12 cellular contexts compared by ENCODE assay signal in genomic region chr5:115333164-115333563, GRCh38. TPM values are rescaled to one million over a fixed set of nuclear protein-coding genes. Genes with fewer than 3 reads are reported as not detected.
DNase-seq lines count a peak whose midpoint lies in the region; ATAC-seq and TF ChIP-seq lines count a peak whose summit lies in the region.
"Had no signal": no experiment of that assay in that cellular context is flagged by ENCODE, and none has a peak within 500 bp of the region (broad histone marks: within the 10 kb centered on the region; RNA-seq: fewer than 3 reads in every experiment).

No MANE protein-coding gene starts in this region.

- TF ChIP-seq CTCF in fibroblast of mammary gland (conservative IDR thresholded peaks at IDR 0.05; ENCODE audit: control insufficient read depth, insufficient read depth, low read depth, low read length) = no peak

- H3K36me3 Mint-ChIP-seq in activated T-helper 2 cell treated with anti-CD3 and anti-CD28 coated beads, Interferon-gamma antibody, Interleukin-2, Interleukin-4, amounts not matched to agents 10 μg/mL and 5 μg/mL and 100 μg/mL, durations not matched to agents 14 hours and 24 hours and 36 hours (ENCODE audit: low read depth) = no peaks in the 10 kb centered on the region
- H3K36me3 Mint-ChIP-seq: activated naive CD8-positive, alpha-beta T cell treated with anti-CD3 and anti-CD28 coated beads, Interleukin-2, amount 10 ng/mL, durations not matched to agents 7 days and 5 days had no signal

- H3K4me1 Mint-ChIP-seq in activated T-helper 2 cell treated with anti-CD3 and anti-CD28 coated beads, Interferon-gamma antibody, Interleukin-2, Interleukin-4, amounts not matched to agents 10 μg/mL and 5 μg/mL and 100 μg/mL, durations not matched to agents 14 hours and 24 hours and 36 hours (ENCODE audit: low read depth) = peaks cover 10% of the 10 kb centered on the region

- no peak overlapping the region for H3K4me3 Mint-ChIP-seq in activated T-helper 2 cell treated with anti-CD3 and anti-CD28 coated beads, Interferon-gamma antibody, Interleukin-2, Interleukin-4, amounts not matched to agents 10 μg/mL and 5 μg/mL and 100 μg/mL, durations not matched to agents 14 hours and 24 hours and 36 hours (ENCODE audit: low read depth)
- H3K4me3 Mint-ChIP-seq: activated naive CD8-positive, alpha-beta T cell treated with anti-CD3 and anti-CD28 coated beads, Interleukin-2, amount 10 ng/mL, durations not matched to agents 7 days and 5 days had no signal

- intact Hi-C loops in activated T-helper 2 cell treated with anti-CD3 and anti-CD28 coated beads, Interferon-gamma antibody, Interleukin-2, Interleukin-4, amounts not matched to agents 10 μg/mL and 5 μg/mL and 100 μg/mL, durations not matched to agents 14 hours and 24 hours and 36 hours (cut with micrococcal nuclease) = no loop called here

- H3K27me3 Mint-ChIP-seq in activated T-helper 2 cell treated with anti-CD3 and anti-CD28 coated beads, Interferon-gamma antibody, Interleukin-2, Interleukin-4, amounts not matched to agents 10 μg/mL and 5 μg/mL and 100 μg/mL, durations not matched to agents 14 hours and 24 hours and 36 hours (ENCODE audit: low read depth) = peaks cover 19% of the 10 kb centered on the region

- no peaks in the 10 kb centered on the region for H3K9me3 Mint-ChIP-seq in activated T-helper 2 cell treated with anti-CD3 and anti-CD28 coated beads, Interferon-gamma antibody, Interleukin-2, Interleukin-4, amounts not matched to agents 10 μg/mL and 5 μg/mL and 100 μg/mL, durations not matched to agents 14 hours and 24 hours and 36 hours
- H3K9me3 Mint-ChIP-seq: activated naive CD8-positive, alpha-beta T cell treated with anti-CD3 and anti-CD28 coated beads, Interleukin-2, amount 10 ng/mL, durations not matched to agents 7 days and 5 days had no signal

- DNase-seq in ELF-1 (ENCODE audit: low read depth, low spot score) (peak; percentile 10), SIG-M5 treated with dmso at 0.1 percent for 504 hours (lab: John Stamatoyannopoulos, UW; ENCODE audit: unreplicated experiment) (peak; percentile 89), fibroblast of mammary gland (ENCODE audit: low read depth) (peak; percentile 47), kidney glomerular epithelial cell (lab: John Stamatoyannopoulos, UW) (no peak), NCI-H1694 (lab: John Stamatoyannopoulos, UW) (no peak), GDM1 (lab: John Stamatoyannopoulos, UW) (no peak)
- no peak for DNase-seq in activated T-helper 2 cell treated with anti-CD3 and anti-CD28 coated beads, Interferon-gamma antibody, Interleukin-2, Interleukin-4, amounts not matched to agents 10 μg/mL and 5 μg/mL and 100 μg/mL, durations not matched to agents 14 hours and 24 hours and 36 hours (ENCODE audit: low spot score)
- DNase-seq: activated CD4-positive, alpha-beta T cell treated with anti-CD3 and anti-CD28 coated beads for 1 hour; activated naive CD8-positive, alpha-beta T cell treated with anti-CD3 and anti-CD28 coated beads, Interleukin-2, amount 10 ng/mL, durations not matched to agents 7 days and 5 days; NCI-H1436; stimulated activated CD4-positive, alpha-beta T cell treated with anti-CD3 and anti-CD28 coated beads, Interleukin-2, amount 100 ng/mL, for 48 hours had no signal

- H3K4me3 ChIP-seq in fibroblast of mammary gland (ENCODE audit: control insufficient read depth, low read depth, low read length) = no peak overlapping the region

- H3K27ac Mint-ChIP-seq in activated T-helper 2 cell treated with anti-CD3 and anti-CD28 coated beads, Interferon-gamma antibody, Interleukin-2, Interleukin-4, amounts not matched to agents 10 μg/mL and 5 μg/mL and 100 μg/mL, durations not matched to agents 14 hours and 24 hours and 36 hours = no peak overlapping the region
- H3K27ac Mint-ChIP-seq: activated naive CD8-positive, alpha-beta T cell treated with anti-CD3 and anti-CD28 coated beads, Interleukin-2, amount 10 ng/mL, durations not matched to agents 7 days and 5 days had no signal

- peak; percentile 56 for ATAC-seq in HG03108 (IDR thresholded peaks at IDR 0.05; ENCODE audit: unreplicated experiment)

RNA-seq across cellular contexts. Expression of gene CCDC112, which starts 36.7 kb away (rescaled TPM):
- total RNA-seq in activated T-helper 2 cell treated with anti-CD3 and anti-CD28 coated beads, Interferon-gamma antibody, Interleukin-2, Interleukin-4, amounts not matched to agents 10 μg/mL and 5 μg/mL and 100 μg/mL, durations not matched to agents 14 hours and 24 hours and 36 hours = 0.32 and 0.34 TPM in 2 replicates

Comparison
In these comparisons a context has a peak if more than half of its experiments do, and no peak if none do; other contexts are left out.
1. DNase-seq: peak in ELF-1 (single experiment), SIG-M5 treated with dmso at 0.1 percent for 504 hours (single experiment) and fibroblast of mammary gland (single experiment); none in kidney glomerular epithelial cell (single experiment), NCI-H1694 (single experiment), GDM1 (single experiment) and activated T-helper 2 cell treated with anti-CD3 and anti-CD28 coated beads, Interferon-gamma antibody, Interleukin-2, Interleukin-4, amounts not matched to agents 10 μg/mL and 5 μg/mL and 100 μg/mL, durations not matched to agents 14 hours and 24 hours and 36 hours (single experiment).